8 cellular contexts compared by ENCODE assay signal in the genomic region with DNA sequence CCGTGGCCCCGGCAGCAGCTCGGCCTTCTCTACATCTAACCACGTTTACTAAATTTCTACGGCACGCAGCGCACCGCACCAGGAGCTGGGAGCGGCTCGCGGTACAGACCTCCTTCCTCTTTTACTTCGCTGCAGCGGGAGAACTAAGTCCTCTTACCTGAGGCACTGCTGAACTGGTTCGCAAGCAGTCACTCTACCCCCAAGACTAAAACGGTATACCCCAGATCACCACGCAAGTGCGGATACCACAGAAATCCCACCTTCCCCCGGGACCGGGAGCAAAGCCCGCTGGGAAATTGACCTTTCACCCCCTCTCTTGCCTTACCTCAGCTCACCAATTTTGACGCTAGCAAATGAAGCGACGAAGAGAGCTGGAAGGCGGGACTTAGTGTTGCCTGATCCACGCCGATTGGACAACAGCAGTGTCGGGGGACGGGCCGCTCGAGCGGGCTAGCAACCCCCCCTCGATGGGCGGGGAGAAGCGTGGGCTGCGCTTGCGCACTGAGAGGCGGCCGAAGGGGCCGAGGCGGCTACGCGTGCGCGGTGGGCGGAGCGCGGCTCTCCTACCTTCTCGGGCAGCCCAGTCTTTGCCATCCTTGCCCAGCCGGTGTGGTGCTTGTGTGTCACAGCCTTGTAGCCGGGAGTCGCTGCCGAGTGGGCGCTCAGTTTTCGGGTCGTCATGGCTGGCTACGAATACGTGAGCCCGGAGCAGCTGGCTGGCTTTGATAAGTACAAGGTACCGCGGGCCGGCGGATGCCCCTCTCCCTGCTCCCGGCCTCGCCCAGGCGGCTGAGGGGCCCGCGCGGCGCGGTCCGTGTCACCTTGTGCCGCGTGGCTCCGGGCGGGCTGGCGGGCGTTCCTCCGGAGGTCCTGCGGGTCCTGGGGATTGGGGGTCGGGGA. TPM values are rescaled to one million over a fixed set of nuclear protein-coding genes. Genes with fewer than 3 reads are reported as not detected.
DNase-seq lines count a peak whose midpoint lies in the region; ATAC-seq and TF ChIP-seq lines count a peak whose summit lies in the region.

Gene SELENOI, plus strand, starts transcription at position 590 of the 900 bp plus-strand sequence. Its CDS starts 90 bp downstream, at position 680.

- DNase-seq in DMS153 treated with DMSO at 0.1 percent for 48 hours (lab: John Stamatoyannopoulos, UW; ENCODE audit: unreplicated experiment) = peak; percentile 98
- DNase-seq in KBM-7 = peak; percentile 100
- DNase-seq in activated T-cell treated with anti-CD3 and anti-CD28 coated beads, Interleukin-2, amount 50 U/mL, for 24 hours = peak; percentile 100
- DNase-seq in erythroblast (lab: John Stamatoyannopoulos, UW) = peak; percentile 99 to 100
- DNase-seq in stimulated activated CD8-positive, alpha-beta memory T cell treated with anti-CD3 and anti-CD28 coated beads, Interleukin-4, amount 100 ng/mL, for 48 hours = peak; percentile 99

- peak within 1 kb of the TSS; percentile 98 for H3K27ac Mint-ChIP-seq in activated T-cell treated with anti-CD3 and anti-CD28 coated beads, Interleukin-2, amount 50 U/mL, for 24 hours

- H3K9ac ChIP-seq in mucosa of rectum (ENCODE audit: low read depth in 1 of 2, low read length in 2 of 2) = peak within 1 kb of the TSS; percentile 81 to 97

- H3K27me3 ChIP-seq in mucosa of rectum (ENCODE audit: control insufficient read depth in 2 of 2, insufficient read depth in 2 of 2, low read length in 2 of 2) = no peaks in the 10 kb centered on the region

- in situ Hi-C loops in KBM-7 (cut with MboI; ENCODE audit: low pct_unique_long_range_greater_than_20kb, low sequenced_read_pairs) = no loop called here

- peaks cover 35% of the 10 kb centered on the region for H3K4me1 Mint-ChIP-seq in activated T-cell treated with anti-CD3 and anti-CD28 coated beads, Interleukin-2, amount 50 U/mL, for 24 hours (ENCODE audit: low read depth)

- peak within 1 kb of the TSS; percentile 94 to 95 for H3K27ac ChIP-seq in mucosa of rectum (ENCODE audit: low read depth in 2 of 2, low read length in 2 of 2)

- no peaks in the 10 kb centered on the region for H3K27me3 Mint-ChIP-seq in activated T-cell treated with anti-CD3 and anti-CD28 coated beads, Interleukin-2, amount 50 U/mL, for 24 hours

- ATAC-seq in GM21717 (IDR thresholded peaks at IDR 0.05; ENCODE audit: unreplicated experiment) = peak; percentile 90

- no peaks in the 10 kb centered on the region for H3K9me3 Mint-ChIP-seq in activated T-cell treated with anti-CD3 and anti-CD28 coated beads, Interleukin-2, amount 50 U/mL, for 24 hours

- peak; percentile 99 for TF ChIP-seq POLR2A in erythroblast (IDR thresholded peaks at IDR 0.05; ENCODE audit: low read length)

- peaks cover 16 to 22% of the 10 kb centered on the region in 2 donors for H3K4me1 ChIP-seq in mucosa of rectum (ENCODE audit: control insufficient read depth in 2 of 2, insufficient read depth in 2 of 2, low read length in 2 of 2)

- no peaks in the 10 kb centered on the region for H3K36me3 ChIP-seq in mucosa of rectum (ENCODE audit: control insufficient read depth in 2 of 2, insufficient read depth in 2 of 2, low read length in 2 of 2)

- H3K4me3 ChIP-seq in mucosa of rectum (ENCODE audit: low read length in 2 of 2) = peak within 1 kb of the TSS; percentile 93 to 99

- peak within 1 kb of the TSS; percentile 96 for H3K4me3 Mint-ChIP-seq in activated T-cell treated with anti-CD3 and anti-CD28 coated beads, Interleukin-2, amount 50 U/mL, for 24 hours

- peaks cover 48% of the 10 kb centered on the region for H3K36me3 Mint-ChIP-seq in activated T-cell treated with anti-CD3 and anti-CD28 coated beads, Interleukin-2, amount 50 U/mL, for 24 hours (ENCODE audit: low read depth)

- no peaks in the 10 kb centered on the region for H3K9me3 ChIP-seq in mucosa of rectum (ENCODE audit: control insufficient read depth in 2 of 2, low read length in 2 of 2)

TF ChIP-seq in PFSK-1, 5 proteins besides CTCF, POLR2A, EP300 and RAD21:
- TF ChIP-seq TAF1 (IDR thresholded peaks at IDR 0.05; ENCODE audit: borderline replicate concordance, insufficient read depth, low read length) = peak; percentile 79
- TF ChIP-seq POLR2AphosphoS5 (IDR thresholded peaks at IDR 0.05; ENCODE audit: low read depth, low read length) = peak; percentile 96
- TF ChIP-seq, protein P1, sequence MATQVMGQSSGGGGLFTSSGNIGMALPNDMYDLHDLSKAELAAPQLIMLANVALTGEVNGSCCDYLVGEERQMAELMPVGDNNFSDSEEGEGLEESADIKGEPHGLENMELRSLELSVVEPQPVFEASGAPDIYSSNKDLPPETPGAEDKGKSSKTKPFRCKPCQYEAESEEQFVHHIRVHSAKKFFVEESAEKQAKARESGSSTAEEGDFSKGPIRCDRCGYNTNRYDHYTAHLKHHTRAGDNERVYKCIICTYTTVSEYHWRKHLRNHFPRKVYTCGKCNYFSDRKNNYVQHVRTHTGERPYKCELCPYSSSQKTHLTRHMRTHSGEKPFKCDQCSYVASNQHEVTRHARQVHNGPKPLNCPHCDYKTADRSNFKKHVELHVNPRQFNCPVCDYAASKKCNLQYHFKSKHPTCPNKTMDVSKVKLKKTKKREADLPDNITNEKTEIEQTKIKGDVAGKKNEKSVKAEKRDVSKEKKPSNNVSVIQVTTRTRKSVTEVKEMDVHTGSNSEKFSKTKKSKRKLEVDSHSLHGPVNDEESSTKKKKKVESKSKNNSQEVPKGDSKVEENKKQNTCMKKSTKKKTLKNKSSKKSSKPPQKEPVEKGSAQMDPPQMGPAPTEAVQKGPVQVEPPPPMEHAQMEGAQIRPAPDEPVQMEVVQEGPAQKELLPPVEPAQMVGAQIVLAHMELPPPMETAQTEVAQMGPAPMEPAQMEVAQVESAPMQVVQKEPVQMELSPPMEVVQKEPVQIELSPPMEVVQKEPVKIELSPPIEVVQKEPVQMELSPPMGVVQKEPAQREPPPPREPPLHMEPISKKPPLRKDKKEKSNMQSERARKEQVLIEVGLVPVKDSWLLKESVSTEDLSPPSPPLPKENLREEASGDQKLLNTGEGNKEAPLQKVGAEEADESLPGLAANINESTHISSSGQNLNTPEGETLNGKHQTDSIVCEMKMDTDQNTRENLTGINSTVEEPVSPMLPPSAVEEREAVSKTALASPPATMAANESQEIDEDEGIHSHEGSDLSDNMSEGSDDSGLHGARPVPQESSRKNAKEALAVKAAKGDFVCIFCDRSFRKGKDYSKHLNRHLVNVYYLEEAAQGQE (IDR thresholded peaks at IDR 0.05; ENCODE audit: insufficient read depth in 1 of 2, low read depth in 2 of 2, low read length in 2 of 2) = 0 out of 4 replicates have a peak, but pooled peaks of 1 of the 2 experiments have one; percentile 36
- TF ChIP-seq FOXP2 (optimal IDR thresholded peaks at IDR 0.05; ENCODE audit: borderline replicate concordance, extremely low read depth, extremely low read length, insufficient read depth) = peak; percentile 91
- TF ChIP-seq SIN3A (IDR thresholded peaks at IDR 0.05; ENCODE audit: borderline replicate concordance, insufficient read depth, low read length) = no peak; the same call in 1 of the 2 replicates

RNA-seq across cellular contexts. Expression of gene SELENOI, which starts in this region (rescaled TPM):
- polyA plus RNA-seq in PFSK-1 (2012; ENCODE audit: insufficient read length, low read depth) = 6.2 TPM

Comparison
In these comparisons a context has a peak if more than half of its experiments do, and no peak if none do; other contexts are left out.
1. Peak in every context shown above with its lines: DNase-seq, ATAC-seq, H3K4me3 ChIP-seq and H3K27ac ChIP-seq.